ENCODE assay signal across 25 cellular contexts in genomic region chr17:66750756-66751543, GRCh38.
"Had no signal": no experiment of that assay in that cellular context is flagged by ENCODE, and none has a peak within 500 bp of the region (broad histone marks: within the 10 kb centered on the region; RNA-seq: fewer than 3 reads in every experiment).

No MANE protein-coding gene starts in this region.

- H3K9me3 Mint-ChIP-seq: activated naive CD4-positive, alpha-beta T cell treated with anti-CD3 and anti-CD28 coated beads, Interleukin-2, amount 10 ng/mL, durations not matched to agents 7 days and 5 days; activated T-cell treated with anti-CD3 and anti-CD28 coated beads, Interleukin-2, amount 50 U/mL, for 24 hours; neural crest cell; stimulated activated naive CD8-positive, alpha-beta T cell treated with anti-CD3 and anti-CD28 coated beads, Interleukin-15, Interleukin-2, amounts not matched to agents 100 ng/mL and 50 ng/mL, for 24 hours; T-cell; T-helper 2 cell treated with Interferon-gamma antibody and Interleukin-4, amounts not matched to agents 5 μg/mL and 100 μg/mL, for 36 hours had no signal

- H3K27me3 Mint-ChIP-seq: activated naive CD4-positive, alpha-beta T cell treated with anti-CD3 and anti-CD28 coated beads, Interleukin-2, amount 10 ng/mL, durations not matched to agents 7 days and 5 days; activated T-cell treated with anti-CD3 and anti-CD28 coated beads, Interleukin-2, amount 50 U/mL, for 24 hours; stimulated activated naive CD8-positive, alpha-beta T cell treated with anti-CD3 and anti-CD28 coated beads, Interleukin-15, Interleukin-2, amounts not matched to agents 100 ng/mL and 50 ng/mL, for 24 hours; T-cell had no signal

- H3K4me3 ChIP-seq: esophagus muscularis mucosa, hepatocyte, lung, prostate gland, right atrium auricular region, tibial artery had no signal

- H3K9me3 ChIP-seq: esophagus muscularis mucosa, prostate gland, right atrium auricular region, tibial artery had no signal

- ATAC-seq: left lobe of liver, T-cell had no signal

- H3K36me3 ChIP-seq: prostate gland, right atrium auricular region had no signal

- DNase-seq: activated CD4-positive, alpha-beta T cell treated with anti-CD3 and anti-CD28 coated beads for 1 hour; activated naive CD4-positive, alpha-beta T cell treated with anti-CD3 and anti-CD28 coated beads, Interleukin-2, amount 10 ng/mL, durations not matched to agents 7 days and 5 days; activated T-cell treated with anti-CD3 and anti-CD28 coated beads, Interleukin-2, amount 50 U/mL, for 24 hours; anterior cingulate cortex; brain microvascular endothelial cell; central memory CD4-positive, alpha-beta T cell; effector memory CD4-positive, alpha-beta T cell; glutamatergic neuron; immature natural killer cell; naive B cell; stimulated activated CD4-positive, alpha-beta T cell treated with anti-CD3 and anti-CD28 coated beads, Interleukin-4, amount 100 ng/mL, for 24 hours; T-cell had no signal

- FAIRE-seq: frontal cortex, TTC549, urothelium cell line had no signal

- H3K4me3 Mint-ChIP-seq: activated naive CD4-positive, alpha-beta T cell treated with anti-CD3 and anti-CD28 coated beads, Interleukin-2, amount 10 ng/mL, durations not matched to agents 7 days and 5 days; activated T-cell treated with anti-CD3 and anti-CD28 coated beads, Interleukin-2, amount 50 U/mL, for 24 hours; immature natural killer cell; naive B cell; neural crest cell; stimulated activated naive CD8-positive, alpha-beta T cell treated with anti-CD3 and anti-CD28 coated beads, Interleukin-15, Interleukin-2, amounts not matched to agents 100 ng/mL and 50 ng/mL, for 24 hours; T-cell; T-helper 2 cell treated with Interferon-gamma antibody and Interleukin-4, amounts not matched to agents 5 μg/mL and 100 μg/mL, for 36 hours had no signal

- H3K27ac ChIP-seq: brain microvascular endothelial cell, esophagus muscularis mucosa, hepatocyte, prostate gland, right atrium auricular region, tibial artery had no signal

- H3K4me1 Mint-ChIP-seq: activated naive CD4-positive, alpha-beta T cell treated with anti-CD3 and anti-CD28 coated beads, Interleukin-2, amount 10 ng/mL, durations not matched to agents 7 days and 5 days; immature natural killer cell; naive B cell had no signal

- H3K27ac Mint-ChIP-seq: activated naive CD4-positive, alpha-beta T cell treated with anti-CD3 and anti-CD28 coated beads, Interleukin-2, amount 10 ng/mL, durations not matched to agents 7 days and 5 days; activated T-cell treated with anti-CD3 and anti-CD28 coated beads, Interleukin-2, amount 50 U/mL, for 24 hours; immature natural killer cell; naive B cell; stimulated activated naive CD8-positive, alpha-beta T cell treated with anti-CD3 and anti-CD28 coated beads, Interleukin-15, Interleukin-2, amounts not matched to agents 100 ng/mL and 50 ng/mL, for 24 hours; T-cell; T-helper 2 cell treated with Interferon-gamma antibody and Interleukin-4, amounts not matched to agents 5 μg/mL and 100 μg/mL, for 36 hours had no signal

- H3K4me1 ChIP-seq: esophagus muscularis mucosa, prostate gland, right atrium auricular region, tibial artery had no signal

- H3K27me3 ChIP-seq: brain microvascular endothelial cell, esophagus muscularis mucosa, hepatocyte, right atrium auricular region, tibial artery had no signal
